In the genomic region with DNA sequence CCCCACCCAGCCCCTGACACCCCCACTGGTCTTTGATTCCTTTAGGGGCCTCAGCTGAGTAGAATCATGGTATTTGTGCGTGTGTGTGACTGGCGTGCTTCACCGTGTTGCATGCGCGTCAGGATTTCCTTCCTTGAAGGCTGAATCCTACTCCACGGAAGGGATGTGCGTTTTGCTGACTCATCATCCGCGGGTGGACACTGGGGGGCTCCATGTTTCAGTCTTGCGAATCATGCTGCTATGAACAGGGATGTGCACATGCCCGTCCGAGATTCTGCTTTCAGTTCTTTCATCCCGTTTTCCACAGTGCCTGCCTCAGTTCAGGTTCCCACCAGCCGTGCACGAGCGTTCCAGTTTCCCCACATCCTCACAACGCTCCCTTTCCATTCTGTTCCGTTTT, we compare ENCODE assay signal across 15 cellular contexts.
"Had no signal": no experiment of that assay in that cellular context is flagged by ENCODE, and none has a peak within 500 bp of the region (broad histone marks: within the 10 kb centered on the region; RNA-seq: fewer than 3 reads in every experiment).

No MANE protein-coding gene starts in this region.

- DNase-seq: activated CD4-positive, alpha-beta T cell treated with anti-CD3 and anti-CD28 coated beads for 1 hour; activated CD4-positive, alpha-beta T cell treated with anti-CD3 and anti-CD28 coated beads, Interleukin-2, amount 50 U/mL, for 1 hour; activated CD8-positive, alpha-beta T cell treated with anti-CD3 and anti-CD28 coated beads, Interleukin-2, amount 10 ng/mL, durations not matched to agents 7 days and 5 days; activated gamma-delta T cell; activated naive CD4-positive, alpha-beta T cell treated with anti-CD3 and anti-CD28 coated beads, Interleukin-2, amount 50 U/mL, for 16 hours; activated naive CD8-positive, alpha-beta T cell treated with anti-CD3 and anti-CD28 coated beads, Interleukin-2, amount 50 U/mL, for 24 hours; effector CD4-positive, alpha-beta T cell; retina; spleen; stimulated activated CD4-positive, alpha-beta T cell treated with anti-CD3 and anti-CD28 coated beads, Interleukin-4, amount 100 ng/mL, for 1 hour; stimulated activated naive CD4-positive, alpha-beta T cell; T-helper 1 cell; upper lobe of right lung had no signal

- H3K4me3 ChIP-seq: hepatocyte, spleen, upper lobe of right lung had no signal

- ATAC-seq: activated CD8-positive, alpha-beta T cell treated with anti-CD3 and anti-CD28 coated beads, Interleukin-2, amount 10 ng/mL, durations not matched to agents 7 days and 5 days; activated naive CD8-positive, alpha-beta T cell treated with anti-CD3 and anti-CD28 coated beads, Interleukin-2, amount 50 U/mL, for 24 hours; upper lobe of right lung had no signal

- H3K27ac ChIP-seq: hepatocyte, spleen, upper lobe of right lung had no signal

- H3K4me1 ChIP-seq: spleen, upper lobe of right lung had no signal

- H3K9me3 ChIP-seq: spleen, upper lobe of right lung had no signal

- H3K4me2 ChIP-seq: hepatocyte had no signal

- FAIRE-seq: endometrium had no signal

- H3K36me3 ChIP-seq: spleen, upper lobe of right lung had no signal
